17 cellular contexts compared by ENCODE assay signal in the genomic region with DNA sequence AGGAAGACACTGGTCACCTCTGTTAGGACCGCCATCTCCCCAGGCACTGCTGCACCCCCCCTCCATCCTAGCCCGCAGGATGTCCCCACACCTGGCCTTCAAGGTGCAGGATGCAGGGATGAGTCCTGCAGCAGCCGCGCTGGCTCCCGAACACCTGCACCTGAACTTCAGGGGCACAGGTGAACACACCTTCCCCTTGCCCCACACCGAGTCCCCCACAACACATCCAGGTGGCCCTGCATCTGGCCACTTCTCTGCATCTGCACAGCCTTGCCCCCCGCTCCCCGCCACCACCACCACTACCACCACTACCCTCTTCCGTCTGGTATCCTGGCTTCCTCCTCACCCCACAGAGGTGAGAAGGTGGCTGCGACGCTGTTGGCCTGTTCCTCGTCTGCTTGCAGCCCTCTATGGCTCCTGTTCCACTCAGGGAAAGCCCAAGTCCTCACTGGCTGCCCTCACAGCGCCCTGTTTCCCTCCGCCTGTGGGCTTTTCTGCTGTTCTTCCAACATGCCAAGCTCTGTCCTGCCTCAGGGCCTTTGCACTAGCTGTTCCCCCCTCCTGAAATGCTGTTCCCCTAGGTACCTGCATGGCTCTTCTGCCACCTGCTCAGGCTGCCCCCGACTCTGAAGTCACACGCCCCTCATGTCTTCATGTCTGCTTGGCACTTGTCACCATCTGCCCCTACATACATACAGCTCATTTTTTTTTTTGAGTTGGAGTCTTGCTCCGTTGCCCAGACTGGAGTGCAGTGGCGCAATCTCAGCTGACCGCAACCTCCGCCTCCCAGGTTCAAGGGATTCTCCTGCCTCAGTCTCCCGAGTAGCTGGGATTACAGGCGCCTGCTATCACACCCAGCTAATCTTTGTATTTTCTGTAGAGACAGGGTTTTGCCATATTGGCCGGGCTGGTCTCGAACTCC. TPM values are rescaled to one million over a fixed set of nuclear protein-coding genes. Genes with fewer than 3 reads are reported as not detected.
DNase-seq lines count a peak whose midpoint lies in the region; ATAC-seq lines count a peak whose summit lies in the region.
"Had no signal": no experiment of that assay in that cellular context is flagged by ENCODE, and none has a peak within 500 bp of the region (broad histone marks: within the 10 kb centered on the region; RNA-seq: fewer than 3 reads in every experiment).

No MANE protein-coding gene starts in this region.

- H2BK5ac ChIP-seq in trophoblast cell (ENCODE audit: low read depth, low read length, poor library complexity) = no peak overlapping the region

- ATAC-seq in T-cell (replicated peaks in 1 of 4) = peak in 1 of 4 experiments; percentile 21

- H3K79me1 ChIP-seq in trophoblast cell (ENCODE audit: low read length) = peaks cover 2% of the 10 kb centered on the region

- H3K27me3 ChIP-seq in trophoblast cell (ENCODE audit: insufficient read depth, low read length) = peaks cover 6% of the 10 kb centered on the region
- H3K27me3 ChIP-seq: ovary had no signal

- peaks cover 9% of the 10 kb centered on the region for H3K9me3 ChIP-seq in trophoblast cell (ENCODE audit: insufficient read depth, low read depth, low read length)
- H3K9me3 ChIP-seq: ovary had no signal

- H3K4me1 ChIP-seq in trophoblast cell (ENCODE audit: control insufficient read depth in 1 of 2, insufficient read depth in 2 of 2, low read length in 2 of 2) = peaks cover 7 to 11% of the 10 kb centered on the region in 2 experiments

- H3K9me3 Mint-ChIP-seq in T-cell = no peaks in the 10 kb centered on the region

- no peak overlapping the region for H2BK120ac ChIP-seq in trophoblast cell (ENCODE audit: insufficient read depth, low read length, poor library complexity)

- H4K91ac ChIP-seq in trophoblast cell (ENCODE audit: low read depth, low read length) = no peak overlapping the region

- H3K4me2 ChIP-seq in trophoblast cell (ENCODE audit: low read length) = no peak overlapping the region
- H3K4me2 ChIP-seq: BLaER1 had no signal

- POLR2A ChIA-PET in T-cell (lab: Charles Lee) = no interaction called here

- no peak overlapping the region for H2AFZ ChIP-seq in trophoblast cell (ENCODE audit: insufficient read depth, low read length, poor library complexity)

- H3K4ac ChIP-seq in trophoblast cell (ENCODE audit: low read depth, low read length) = no peak overlapping the region

- H3K4me1 Mint-ChIP-seq in T-cell = peaks cover 5 to 14% (median 12%) of the 10 kb centered on the region in 3 donors

- peak overlapping the region; percentile 2 to 77 (median 49) for H3K4me3 Mint-ChIP-seq in T-cell

- no CpG with 5 or more reads among the region's 24 CpGs for WGBS in trophoblast cell (ENCODE audit: extremely low coverage, insufficient coverage, insufficient read length)

- H3K27me3 Mint-ChIP-seq in T-cell = peaks cover 20 to 38% of the 10 kb centered on the region in 2 donors

- CTCF ChIA-PET in T-cell (lab: Charles Lee) = no interaction called here

- H2AK5ac ChIP-seq in trophoblast cell (ENCODE audit: low read length) = no peak overlapping the region

- no peak overlapping the region for H3K14ac ChIP-seq in trophoblast cell (ENCODE audit: low read length)

- no peak overlapping the region for H4K12ac ChIP-seq in trophoblast cell (ENCODE audit: low read depth, low read length)

- peak overlapping the region; percentile 43 for H3K4me3 ChIP-seq in trophoblast cell (ENCODE audit: low read depth, low read length)
- H3K4me3 ChIP-seq: BLaER1, ovary had no signal

- peaks cover 11% of the 10 kb centered on the region for H3K36me3 Mint-ChIP-seq in T-cell

- no peak overlapping the region for H3K18ac ChIP-seq in trophoblast cell (ENCODE audit: low read length)

- no peak overlapping the region for H4K8ac ChIP-seq in trophoblast cell (ENCODE audit: low read depth, low read length)

- no peak overlapping the region for H2BK12ac ChIP-seq in trophoblast cell (ENCODE audit: low read length)

- H3K79me2 ChIP-seq in trophoblast cell (ENCODE audit: control insufficient read depth, insufficient read depth, low read length, poor library complexity) = no peaks in the 10 kb centered on the region

- no peak overlapping the region for H3K9ac ChIP-seq in trophoblast cell (ENCODE audit: low read length)
- H3K9ac ChIP-seq: BLaER1 had no signal

- H3K27ac Mint-ChIP-seq in T-cell = no peak overlapping the region

- H3K23ac ChIP-seq in trophoblast cell (ENCODE audit: low read length) = no peak overlapping the region

- H3K27ac ChIP-seq in trophoblast cell (ENCODE audit: low read depth, low read length) = no peak overlapping the region
- H3K27ac ChIP-seq: 22Rv1, BLaER1, ovary had no signal

- peak; percentile 20 for DNase-seq in DMS53 (lab: John Stamatoyannopoulos, UW)
- no peak for DNase-seq in DMS53 treated with DMSO at 0.1 percent for 48 hours (lab: John Stamatoyannopoulos, UW; ENCODE audit: unreplicated experiment)
- no peak for DNase-seq in T-cell
- DNase-seq in iPS-NIHi11 (ENCODE audit: low spot score) = peak; percentile 26
- DNase-seq in trophoblast cell = no peak
- no peak for DNase-seq in foreskin melanocyte
- DNase-seq in mucosa of gallbladder (ENCODE audit: low spot score) = no peak
- no peak for DNase-seq in midbrain (lab: John Stamatoyannopoulos, UW)
- DNase-seq: central memory CD4-positive, alpha-beta T cell; DMS79; effector CD8-positive, alpha-beta T cell; mesendoderm; NCI-H1048; stimulated activated CD4-positive, alpha-beta T cell treated with anti-CD3 and anti-CD28 coated beads, Interleukin-4, amount 100 ng/mL, for 1 hour had no signal

- H3K36me3 ChIP-seq in trophoblast cell (ENCODE audit: control insufficient read depth in 1 of 2, insufficient read depth in 2 of 2, low read length in 2 of 2) = peaks cover 23 to 29% of the 10 kb centered on the region in 2 experiments
- H3K36me3 ChIP-seq: ovary had no signal

RNA-seq across cellular contexts. Expression of a gene that starts 1.4 kb away (rescaled TPM):
- total RNA-seq in T-cell = under 1 TPM in 2 of 5 donors, not detected in 3; 0.20 TPM
- 3.3 and 3.9 TPM in 2 replicates for polyA plus RNA-seq in trophoblast cell (2013)
- 1.8 TPM for total RNA-seq in mucosa of gallbladder

RNA-seq across cellular contexts. Expression of a gene that starts 21.8 kb away (rescaled TPM):
- total RNA-seq in T-cell = 100 to 1,000 TPM; 148 to 222 (median 189) TPM
- polyA plus RNA-seq in trophoblast cell (2013) = 314 and 349 TPM in 2 replicates
- total RNA-seq in mucosa of gallbladder = 183 TPM

RNA-seq across cellular contexts. Expression of a gene that starts 22.1 kb away (rescaled TPM):
- 10 to 100 TPM; 42.4 to 55.3 (median 48.1) TPM for total RNA-seq in T-cell
- polyA plus RNA-seq in trophoblast cell (2013) = 21.8 TPM in 2 replicates
- total RNA-seq in mucosa of gallbladder = 34.2 TPM

RNA-seq across cellular contexts. Expression of a gene that starts 43.6 kb away (rescaled TPM):
- 1 to 10 TPM in 4 of 5 donors, under 1 TPM in 1; 0.93 to 1.9 (median 1.3) TPM for total RNA-seq in T-cell
- 29.5 and 31.8 TPM in 2 replicates for polyA plus RNA-seq in trophoblast cell (2013)
- 24.5 TPM for total RNA-seq in mucosa of gallbladder

Comparison
In these comparisons a context has a peak if more than half of its experiments do, and no peak if none do; other contexts are left out.
1. DNase-seq: peak in DMS53 (single experiment) and iPS-NIHi11 (single experiment); none in DMS53 treated with DMSO at 0.1 percent for 48 hours (single experiment), T-cell (0 of 34), trophoblast cell (0 of 2), foreskin melanocyte (single experiment), mucosa of gallbladder (single experiment) and midbrain (single experiment).